ENCODE assay signal across 8 cellular contexts in the genomic region with DNA sequence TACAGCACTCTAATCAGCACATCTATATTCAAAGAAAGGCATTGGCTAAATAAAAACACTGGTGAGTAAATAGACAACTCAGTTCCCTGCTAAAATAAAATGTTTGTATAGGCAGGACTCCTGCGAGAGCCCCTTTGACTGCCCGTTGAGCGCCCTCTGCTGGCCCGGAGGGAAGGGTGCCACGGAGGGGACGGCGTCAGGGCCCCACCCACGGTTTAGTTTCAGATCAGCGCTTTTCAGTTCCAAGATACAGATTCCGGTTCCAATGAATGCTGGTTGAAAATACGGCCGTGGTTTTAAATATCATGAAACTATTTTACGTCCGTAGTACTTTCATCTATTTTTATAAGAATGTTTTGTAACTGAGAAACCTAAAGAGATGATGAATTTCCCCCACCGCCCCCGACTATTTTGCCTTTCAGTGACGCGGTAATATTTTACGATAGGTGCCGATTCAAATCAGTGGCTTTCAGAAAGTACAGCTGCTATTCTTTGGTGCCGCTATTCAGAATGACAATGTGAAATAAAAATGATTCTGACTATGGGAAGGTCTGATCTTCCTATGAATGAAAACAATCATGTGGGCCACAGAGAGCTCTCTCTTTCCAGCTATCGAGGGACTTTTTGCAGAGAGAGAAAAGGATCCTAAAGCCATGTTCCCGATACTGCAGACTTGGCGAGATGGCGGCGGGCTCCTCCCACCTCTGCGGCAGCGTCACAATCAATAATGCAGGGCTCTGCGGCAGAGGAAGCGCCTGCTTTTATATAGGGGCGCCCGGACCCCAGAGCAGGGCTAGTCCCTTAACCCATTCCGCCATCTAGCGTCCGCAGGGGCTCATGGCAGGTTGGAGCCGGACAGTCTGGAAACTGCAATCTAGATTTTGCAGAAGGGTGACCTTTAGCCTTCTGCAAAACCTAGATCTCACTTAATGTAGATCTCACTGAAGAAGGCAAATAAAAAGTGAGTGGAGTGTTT. TPM values are rescaled to one million over a fixed set of nuclear protein-coding genes. Genes with fewer than 3 reads are reported as not detected.
DNase-seq lines count a peak whose midpoint lies in the region; ATAC-seq, FAIRE-seq and TF ChIP-seq lines count a peak whose summit lies in the region.

No MANE protein-coding gene starts in this region.

- H3K9me3 ChIP-seq in DND-41 (ENCODE audit: insufficient read depth, low read length, severe bottlenecking) (no peaks in the 10 kb centered on the region), fibroblast of lung (ENCODE audit: control insufficient read depth, insufficient read depth, low read depth, low read length) (no peaks in the 10 kb centered on the region)
- H3K9me3 ChIP-seq in naive thymus-derived CD4-positive, alpha-beta T cell (ENCODE audit: control insufficient read depth in 2 of 3, low read length in 3 of 3), result no peaks in the 10 kb centered on the region

- H3K79me2 ChIP-seq in DND-41 (ENCODE audit: insufficient read depth, low read length), result no peaks in the 10 kb centered on the region
- no peaks in the 10 kb centered on the region for H3K79me2 ChIP-seq in GM23338 (replicated peaks; ENCODE audit: insufficient read depth)
- no peaks in the 10 kb centered on the region for H3K79me2 ChIP-seq in fibroblast of lung (ENCODE audit: control insufficient read depth, insufficient read depth, low read length)

- no peak for FAIRE-seq in RCC 7860 (lab: Jason Lieb, UNC)

- no peaks in the 10 kb centered on the region for H3K27me3 ChIP-seq in DND-41 (ENCODE audit: insufficient read depth, low read length, poor library complexity)
- H3K27me3 ChIP-seq in GM23338 (ENCODE audit: insufficient read depth), result no peaks in the 10 kb centered on the region
- no peaks in the 10 kb centered on the region for H3K27me3 ChIP-seq in fibroblast of lung (ENCODE audit: control insufficient read depth, insufficient read depth, low read length)
- no peaks in the 10 kb centered on the region for H3K27me3 ChIP-seq in naive thymus-derived CD4-positive, alpha-beta T cell (ENCODE audit: control insufficient read depth in 2 of 2, insufficient read depth in 2 of 2, low read length in 2 of 2)

- peak overlapping the region; percentile 72 for H3K9ac ChIP-seq in DND-41 (ENCODE audit: low read depth, low read length)
- H3K9ac ChIP-seq in fibroblast of lung (ENCODE audit: insufficient read depth, low read length), result peak overlapping the region; percentile 81

- H3K4me1 ChIP-seq in DND-41 (ENCODE audit: insufficient read depth, low read length), result peaks cover 14% of the 10 kb centered on the region
- H3K4me1 ChIP-seq in GM23338 (ENCODE audit: insufficient read depth), result 0 out of 2 replicates have a peak, but pooled peaks cover 3% of the 10 kb centered on the region
- peaks cover 6% of the 10 kb centered on the region for H3K4me1 ChIP-seq in fibroblast of lung (ENCODE audit: control insufficient read depth, extremely low read depth, insufficient read depth, low read length)
- peaks cover 5 to 24% of the 10 kb centered on the region in 2 donors for H3K4me1 ChIP-seq in naive thymus-derived CD4-positive, alpha-beta T cell (ENCODE audit: control insufficient read depth in 2 of 2, insufficient read depth in 2 of 2, low read length in 2 of 2)

- peaks cover 15% of the 10 kb centered on the region for H3K4me1 Mint-ChIP-seq in GM23338
- H3K4me1 Mint-ChIP-seq in activated T-helper 1 cell treated with anti-CD3 and anti-CD28 coated beads, Interleukin-12 subunit alpha, Interleukin-12 subunit beta, Interleukin-2, Interleukin-4 antibody, amounts not matched to agents 30 ng/mL and 10 ng/mL and 1 ng/mL, durations not matched to agents 14 hours and 24 hours and 36 hours (ENCODE audit: low read depth), result peaks cover 42% of the 10 kb centered on the region
- H3K4me1 Mint-ChIP-seq in naive thymus-derived CD4-positive, alpha-beta T cell, result peaks cover 10 to 51% (median 35%) of the 10 kb centered on the region in 7 donors
- peaks cover 10% of the 10 kb centered on the region for H3K4me1 Mint-ChIP-seq in stimulated activated memory B cell treated with anti-CD40 and anti-IgM and Interleukin-4, amounts not matched to agents 10 μg/mL and 1 μg/mL and 100 μg/mL, for 72 hours

- H3K27ac ChIP-seq in DND-41 (ENCODE audit: low read length) (peak overlapping the region; percentile 73), GM23338 (ENCODE audit: low read depth) (peak overlapping the region; percentile 62), fibroblast of lung (ENCODE audit: insufficient read depth, low read length) (peak overlapping the region; percentile 94)
- H3K27ac ChIP-seq in naive thymus-derived CD4-positive, alpha-beta T cell (ENCODE audit: low read depth, low read length), result peak overlapping the region; percentile 91

- peak overlapping the region; percentile 78 for H3K4me2 ChIP-seq in DND-41 (ENCODE audit: insufficient read depth, low read length)
- peak overlapping the region; percentile 75 for H3K4me2 ChIP-seq in GM23338
- H3K4me2 ChIP-seq in fibroblast of lung (ENCODE audit: extremely low read depth, insufficient read depth, low read length), result peak overlapping the region; percentile 80

- peak; percentile 99 for TF ChIP-seq CTCF in DND-41 (IDR thresholded peaks at IDR 0.05; ENCODE audit: borderline replicate concordance, extremely low read depth, low read length, poor library complexity, severe bottlenecking)
- TF ChIP-seq CTCF in GM23338 (conservative IDR thresholded peaks at IDR 0.05; ENCODE audit: low read depth in 2 of 2), result peak; percentile 96 to 99
- TF ChIP-seq CTCF in fibroblast of lung (conservative IDR thresholded peaks at IDR 0.05 in 1 of 2, IDR thresholded peaks at IDR 0.05 in 1 of 2; ENCODE audit: low read depth in 1 of 2, low read length in 2 of 2), result peak; percentile 95 to 96

- peak overlapping the region; percentile 98 for H3K4me3 Mint-ChIP-seq in GM23338
- H3K4me3 Mint-ChIP-seq in activated T-helper 1 cell treated with anti-CD3 and anti-CD28 coated beads, Interleukin-12 subunit alpha, Interleukin-12 subunit beta, Interleukin-2, Interleukin-4 antibody, amounts not matched to agents 30 ng/mL and 10 ng/mL and 1 ng/mL, durations not matched to agents 14 hours and 24 hours and 36 hours, result peak overlapping the region; percentile 92
- peak overlapping the region; percentile 92 to 99 (median 98) for H3K4me3 Mint-ChIP-seq in naive thymus-derived CD4-positive, alpha-beta T cell
- H3K4me3 Mint-ChIP-seq in stimulated activated memory B cell treated with anti-CD40 and anti-IgM and Interleukin-4, amounts not matched to agents 10 μg/mL and 1 μg/mL and 100 μg/mL, for 72 hours, result peak overlapping the region; percentile 90

- H3K27me3 Mint-ChIP-seq in GM23338 (ENCODE audit: insufficient read depth, low read depth, poor library complexity), result peaks cover 1% of the 10 kb centered on the region
- no peaks in the 10 kb centered on the region for H3K27me3 Mint-ChIP-seq in activated T-helper 1 cell treated with anti-CD3 and anti-CD28 coated beads, Interleukin-12 subunit alpha, Interleukin-12 subunit beta, Interleukin-2, Interleukin-4 antibody, amounts not matched to agents 30 ng/mL and 10 ng/mL and 1 ng/mL, durations not matched to agents 14 hours and 24 hours and 36 hours (ENCODE audit: insufficient read depth)
- no peaks in the 10 kb centered on the region for H3K27me3 Mint-ChIP-seq in naive thymus-derived CD4-positive, alpha-beta T cell
- H3K27me3 Mint-ChIP-seq in stimulated activated memory B cell treated with anti-CD40 and anti-IgM and Interleukin-4, amounts not matched to agents 10 μg/mL and 1 μg/mL and 100 μg/mL, for 72 hours, result no peaks in the 10 kb centered on the region

- ATAC-seq in DND-41 (ENCODE audit: insufficient read depth, low read depth) (peak; percentile 97), GM23338 (peak; percentile 100)
- ATAC-seq in naive thymus-derived CD4-positive, alpha-beta T cell, result peak; percentile 95
- ATAC-seq in stimulated activated memory B cell treated with anti-CD40 and anti-IgM and Interleukin-4, amounts not matched to agents 10 μg/mL and 1 μg/mL and 100 μg/mL, for 72 hours, result peak; percentile 97

- H3K9me3 Mint-ChIP-seq in GM23338, result peaks cover 6% of the 10 kb centered on the region; the same call in 1 of the 3 replicates
- no peaks in the 10 kb centered on the region for H3K9me3 Mint-ChIP-seq in activated T-helper 1 cell treated with anti-CD3 and anti-CD28 coated beads, Interleukin-12 subunit alpha, Interleukin-12 subunit beta, Interleukin-2, Interleukin-4 antibody, amounts not matched to agents 30 ng/mL and 10 ng/mL and 1 ng/mL, durations not matched to agents 14 hours and 24 hours and 36 hours
- no peaks in the 10 kb centered on the region for H3K9me3 Mint-ChIP-seq in naive thymus-derived CD4-positive, alpha-beta T cell
- H3K9me3 Mint-ChIP-seq in stimulated activated memory B cell treated with anti-CD40 and anti-IgM and Interleukin-4, amounts not matched to agents 10 μg/mL and 1 μg/mL and 100 μg/mL, for 72 hours, result no peaks in the 10 kb centered on the region

- intact Hi-C loops in activated T-helper 1 cell treated with anti-CD3 and anti-CD28 coated beads, Interleukin-12 subunit alpha, Interleukin-12 subunit beta, Interleukin-2, Interleukin-4 antibody, amounts not matched to agents 30 ng/mL and 10 ng/mL and 1 ng/mL, durations not matched to agents 14 hours and 24 hours and 36 hours (cut with micrococcal nuclease), result loop anchor here (1.0 to 10.0 kb wide), 23 partner anchors 8 to 1031 kb away; partner anchors contain the start of genes FAM229B, FYN, TRAF3IP2 and TUBE1
- intact Hi-C loops in naive thymus-derived CD4-positive, alpha-beta T cell (cut with micrococcal nuclease), result loop anchor here (1.0 kb wide), 22 partner anchors 15 to 1032 kb away; partner anchors contain the start of genes FAM229B (in 2 of the 2), REV3L (in 2 of the 2), TRAF3IP2 (in 2 of the 2) and TUBE1 (in 2 of the 2)

- H3K36me3 Mint-ChIP-seq in GM23338 (ENCODE audit: low read depth), result no peaks in the 10 kb centered on the region
- no peaks in the 10 kb centered on the region for H3K36me3 Mint-ChIP-seq in activated T-helper 1 cell treated with anti-CD3 and anti-CD28 coated beads, Interleukin-12 subunit alpha, Interleukin-12 subunit beta, Interleukin-2, Interleukin-4 antibody, amounts not matched to agents 30 ng/mL and 10 ng/mL and 1 ng/mL, durations not matched to agents 14 hours and 24 hours and 36 hours (ENCODE audit: low read depth)
- no peaks in the 10 kb centered on the region for H3K36me3 Mint-ChIP-seq in naive thymus-derived CD4-positive, alpha-beta T cell
- H3K36me3 Mint-ChIP-seq in stimulated activated memory B cell treated with anti-CD40 and anti-IgM and Interleukin-4, amounts not matched to agents 10 μg/mL and 1 μg/mL and 100 μg/mL, for 72 hours, result no peaks in the 10 kb centered on the region

- CTCF ChIA-PET in naive thymus-derived CD4-positive, alpha-beta T cell (lab: Charles Lee), result interaction anchor here (0.5 to 9.8 kb wide), 27 partner anchors 11 to 791 kb away, joined by 3 to 339 read pairs (median 4); partner anchors contain the start of genes FYN and REV3L

- DNase-seq in DND-41, result peak; percentile 95
- DNase-seq in GM23338 (ENCODE audit: low spot score), result peak; percentile 98
- DNase-seq in Kasumi-1 (lab: John Stamatoyannopoulos, UW), result peak; percentile 87 to 88
- DNase-seq in RCC 7860 (ENCODE audit: low spot score), result peak; percentile 50
- DNase-seq in activated T-helper 1 cell treated with anti-CD3 and anti-CD28 coated beads, Interleukin-12 subunit alpha, Interleukin-12 subunit beta, Interleukin-2, Interleukin-4 antibody, amounts not matched to agents 30 ng/mL and 10 ng/mL and 1 ng/mL, durations not matched to agents 14 hours and 24 hours and 36 hours (ENCODE audit: low spot score), result peak; percentile 83
- DNase-seq in fibroblast of lung (ENCODE audit: low read depth in 2 of 2), result peak; percentile 90 to 93
- DNase-seq in naive thymus-derived CD4-positive, alpha-beta T cell, result peak; percentile 82 to 93 (median 90)

- POLR2A ChIA-PET in naive thymus-derived CD4-positive, alpha-beta T cell (lab: Charles Lee), result interaction anchor here (0.5 to 12.2 kb wide), 14 partner anchors 16 to 784 kb away, joined by 3 to 175 read pairs (median 4); partner anchors contain the start of gene TRAF3IP2

- H3K36me3 ChIP-seq in DND-41 (ENCODE audit: insufficient read depth, low read length) (no peaks in the 10 kb centered on the region), GM23338 (ENCODE audit: insufficient read depth) (no peaks in the 10 kb centered on the region), fibroblast of lung (ENCODE audit: control insufficient read depth, insufficient read depth, low read length) (no peaks in the 10 kb centered on the region)
- H3K36me3 ChIP-seq in naive thymus-derived CD4-positive, alpha-beta T cell (ENCODE audit: control insufficient read depth in 2 of 3, insufficient read depth in 3 of 3, low read length in 3 of 3), result no peaks in the 10 kb centered on the region

- no peaks in the 10 kb centered on the region for H4K20me1 ChIP-seq in DND-41 (ENCODE audit: insufficient read depth, low read length)
- H4K20me1 ChIP-seq in GM23338 (replicated peaks; ENCODE audit: insufficient read depth), result no peaks in the 10 kb centered on the region
- H4K20me1 ChIP-seq in fibroblast of lung (ENCODE audit: control insufficient read depth, extremely low read depth, insufficient read depth, low read length), result no peaks in the 10 kb centered on the region

- H2AFZ ChIP-seq in DND-41 (ENCODE audit: low read depth, low read length) (peak overlapping the region; percentile 80), GM23338 (peak overlapping the region; percentile 64; the same call in 1 of the 2 replicates), fibroblast of lung (ENCODE audit: low read length) (peak overlapping the region; percentile 96)

- peak overlapping the region; percentile 99 for H3K27ac Mint-ChIP-seq in GM23338
- H3K27ac Mint-ChIP-seq in activated T-helper 1 cell treated with anti-CD3 and anti-CD28 coated beads, Interleukin-12 subunit alpha, Interleukin-12 subunit beta, Interleukin-2, Interleukin-4 antibody, amounts not matched to agents 30 ng/mL and 10 ng/mL and 1 ng/mL, durations not matched to agents 14 hours and 24 hours and 36 hours, result peak overlapping the region; percentile 92
- H3K27ac Mint-ChIP-seq in naive thymus-derived CD4-positive, alpha-beta T cell, result peak overlapping the region; percentile 96 to 100 (median 99)
- H3K27ac Mint-ChIP-seq in stimulated activated memory B cell treated with anti-CD40 and anti-IgM and Interleukin-4, amounts not matched to agents 10 μg/mL and 1 μg/mL and 100 μg/mL, for 72 hours, result peak overlapping the region; percentile 97

- peak overlapping the region; percentile 67 to 77 for H3K4me3 ChIP-seq in DND-41 (ENCODE audit: low read depth in 1 of 2, low read length in 2 of 2)
- H3K4me3 ChIP-seq in GM23338, result peak overlapping the region; percentile 61
- peak overlapping the region; percentile 71 to 99 (median 89) for H3K4me3 ChIP-seq in fibroblast of lung (replicated peaks in 1 of 4; ENCODE audit: control extremely low read depth in 1 of 4, insufficient read depth in 1 of 4, low read depth in 3 of 4, low read length in 4 of 4)
- H3K4me3 ChIP-seq in naive thymus-derived CD4-positive, alpha-beta T cell (ENCODE audit: low read length), result peak overlapping the region; percentile 92

- no peaks in the 10 kb centered on the region for H3F3A ChIP-seq in GM23338 (replicated peaks; ENCODE audit: low read depth)

- peaks cover 3% of the 10 kb centered on the region; the same call in 1 of the 2 replicates for H3K9me2 ChIP-seq in GM23338 (ENCODE audit: insufficient read depth)

RNA-seq across cellular contexts. Expression of gene CCN6, which starts 10.6 kb away (rescaled TPM):
- total RNA-seq in GM23338 (2014; rRNA removed; shearing (Covaris generic)), result not detected in 2 replicates
- 0.65 and 0.73 TPM in 2 replicates for polyA plus RNA-seq in GM23338 (2016; fragmentation: Nextera tagmentation; extraction: Ambion mirVana)
- total RNA-seq in activated T-helper 1 cell treated with anti-CD3 and anti-CD28 coated beads, Interleukin-12 subunit alpha, Interleukin-12 subunit beta, Interleukin-2, Interleukin-4 antibody, amounts not matched to agents 30 ng/mL and 10 ng/mL and 1 ng/mL, durations not matched to agents 14 hours and 24 hours and 36 hours, result 0.17 TPM in 1 of 2 replicates, not detected in the other
- total RNA-seq in fibroblast of lung, result not detected in 2 replicates
- 0.08 and 0.49 TPM in 2 replicates for polyA plus RNA-seq in fibroblast of lung
- 0.08 and 0.43 TPM in 2 replicates for polyA plus RNA-seq in fibroblast of lung (2012)
- not detected in 2 replicates for polyA minus RNA-seq in fibroblast of lung (ENCODE audit: low replicate concordance)
- not detected for total RNA-seq in naive thymus-derived CD4-positive, alpha-beta T cell
- polyA plus RNA-seq in naive thymus-derived CD4-positive, alpha-beta T cell, result under 1 TPM in 1 of 2 donors, not detected in 1; 0.13 TPM

RNA-seq across cellular contexts. Expression of gene TUBE1, which starts 44.0 kb away (rescaled TPM):
- 24.7 and 27.7 TPM in 2 replicates for total RNA-seq in GM23338 (2014; rRNA removed; shearing (Covaris generic))
- polyA plus RNA-seq in GM23338 (2016; fragmentation: Nextera tagmentation; extraction: Ambion mirVana) (24.2 and 26.3 TPM in 2 replicates), fibroblast of lung (9.1 and 10.8 TPM in 2 replicates)
- total RNA-seq in activated T-helper 1 cell treated with anti-CD3 and anti-CD28 coated beads, Interleukin-12 subunit alpha, Interleukin-12 subunit beta, Interleukin-2, Interleukin-4 antibody, amounts not matched to agents 30 ng/mL and 10 ng/mL and 1 ng/mL, durations not matched to agents 14 hours and 24 hours and 36 hours, result 24.4 and 26.2 TPM in 2 replicates
- total RNA-seq in fibroblast of lung, result 37.5 and 48.6 TPM in 2 replicates
- polyA plus RNA-seq in fibroblast of lung (2012), result 8.3 and 9.6 TPM in 2 replicates
- polyA minus RNA-seq in fibroblast of lung (ENCODE audit: low replicate concordance), result 0.22 and 1.5 TPM in 2 replicates
- 10 to 100 TPM; 19.3 to 50.0 (median 35.1) TPM for total RNA-seq in naive thymus-derived CD4-positive, alpha-beta T cell
- polyA plus RNA-seq in naive thymus-derived CD4-positive, alpha-beta T cell, result 10 to 100 TPM; 13.4 to 16.1 TPM

RNA-seq across cellular contexts. Expression of gene FAM229B, which starts 44.1 kb away (rescaled TPM):
- total RNA-seq in GM23338 (2014; rRNA removed; shearing (Covaris generic)), result 4.4 and 4.7 TPM in 2 replicates
- 26.3 and 32.9 TPM in 2 replicates for polyA plus RNA-seq in GM23338 (2016; fragmentation: Nextera tagmentation; extraction: Ambion mirVana)
- 1.1 and 2.2 TPM in 2 replicates for total RNA-seq in activated T-helper 1 cell treated with anti-CD3 and anti-CD28 coated beads, Interleukin-12 subunit alpha, Interleukin-12 subunit beta, Interleukin-2, Interleukin-4 antibody, amounts not matched to agents 30 ng/mL and 10 ng/mL and 1 ng/mL, durations not matched to agents 14 hours and 24 hours and 36 hours
- total RNA-seq in fibroblast of lung, result 10.0 and 20.3 TPM in 2 replicates
- polyA plus RNA-seq in fibroblast of lung, result 23.8 and 24.6 TPM in 2 replicates
- 35.4 and 35.6 TPM in 2 replicates for polyA plus RNA-seq in fibroblast of lung (2012)
- polyA minus RNA-seq in fibroblast of lung (ENCODE audit: low replicate concordance), result 7.7 and 12.8 TPM in 2 replicates
- 1 to 10 TPM in 4 of 5 experiments, under 1 TPM in 1; 0.70 to 5.8 (median 2.0) TPM for total RNA-seq in naive thymus-derived CD4-positive, alpha-beta T cell
- 10 to 100 TPM; 10.8 to 14.1 TPM for polyA plus RNA-seq in naive thymus-derived CD4-positive, alpha-beta T cell

Comparison
In these comparisons a context has a peak if more than half of its experiments do, and no peak if none do; other contexts are left out.
1. Peak in every context shown above with its lines: DNase-seq, ATAC-seq, H3K4me3 ChIP-seq and H3K27ac ChIP-seq.